Comparison of ENCODE assay signal across 9 cellular contexts in genomic region chr14:67335781-67336180, GRCh38. TPM values are rescaled to one million over a fixed set of nuclear protein-coding genes. Genes with fewer than 3 reads are reported as not detected.
DNase-seq lines count a peak whose midpoint lies in the region; ATAC-seq and TF ChIP-seq lines count a peak whose summit lies in the region.
"Had no signal": no experiment of that assay in that cellular context is flagged by ENCODE, and none has a peak within 500 bp of the region (broad histone marks: within the 10 kb centered on the region; RNA-seq: fewer than 3 reads in every experiment).

No MANE protein-coding gene starts in this region.

- POLR2A ChIA-PET in A673 (lab: Charles Lee; ENCODE audit: low non-redundant PET), result no interaction called here
- POLR2A ChIA-PET in GM10248 (lab: Yijun Ruan, JAX), result no interaction called here

- no peak overlapping the region for H3K4me3 Mint-ChIP-seq in activated T-helper 2 cell treated with anti-CD3 and anti-CD28 coated beads, Interferon-gamma antibody, Interleukin-2, Interleukin-4, amounts not matched to agents 10 μg/mL and 5 μg/mL and 100 μg/mL, durations not matched to agents 14 hours and 24 hours and 36 hours (ENCODE audit: low read depth)
- H3K4me3 Mint-ChIP-seq: T-helper 17 cell had no signal

- no peak for TF ChIP-seq POLR2A in gastrocnemius medialis (IDR thresholded peaks at IDR 0.05)

- H3K27me3 ChIP-seq in A673 (replicated peaks; ENCODE audit: insufficient read depth, low read depth, low read length, poor library complexity) (no peaks in the 10 kb centered on the region), RWPE2 (ENCODE audit: insufficient read depth, poor library complexity, severe bottlenecking) (no peaks in the 10 kb centered on the region), gastrocnemius medialis (no peaks in the 10 kb centered on the region)

- no peaks in the 10 kb centered on the region for H3K9me3 Mint-ChIP-seq in activated T-helper 2 cell treated with anti-CD3 and anti-CD28 coated beads, Interferon-gamma antibody, Interleukin-2, Interleukin-4, amounts not matched to agents 10 μg/mL and 5 μg/mL and 100 μg/mL, durations not matched to agents 14 hours and 24 hours and 36 hours

- H3K9me3 ChIP-seq in A673 (ENCODE audit: low read depth, low read length, poor library complexity, severe bottlenecking) (no peaks in the 10 kb centered on the region), RWPE2 (ENCODE audit: severe bottlenecking) (no peaks in the 10 kb centered on the region), gastrocnemius medialis (no peaks in the 10 kb centered on the region)

- CTCF ChIA-PET in A673 (lab: Charles Lee), result interaction anchor here (0.6 kb wide), 2 partner anchors 16 to 364 kb away, joined by 3 to 5 read pairs; no protein-coding TSS in a partner anchor
- CTCF ChIA-PET in GM10248 (lab: Yijun Ruan, JAX), result interaction anchor here (2.8 kb wide), 1 partner anchor 16 kb away, joined by 9 read pairs; no protein-coding TSS in a partner anchor

- H3K27ac ChIP-seq in A673 (ENCODE audit: low read depth, low read length, poor library complexity, severe bottlenecking) (no peak overlapping the region), RWPE2 (ENCODE audit: poor library complexity, severe bottlenecking) (no peak overlapping the region), gastrocnemius medialis (no peak overlapping the region)

- TF ChIP-seq CTCF in A673 (conservative IDR thresholded peaks at IDR 0.05; ENCODE audit: low read depth, low read length) (peak; percentile 55), GM10248 (IDR thresholded peaks at IDR 0.05; ENCODE audit: control extremely low read depth, extremely low read depth, low read depth, missing control alignments) (peak; percentile 27), RWPE2 (IDR thresholded peaks at IDR 0.05; ENCODE audit: poor library complexity, severe bottlenecking) (peak; percentile 42), fibroblast of villous mesenchyme (IDR thresholded peaks at IDR 0.05; ENCODE audit: insufficient read depth, low read depth, low read length) (peak; percentile 47), gastrocnemius medialis (IDR thresholded peaks at IDR 0.05 in 4 of 5, conservative IDR thresholded peaks at IDR 0.05 in 1 of 5) (peak in 1 of 5 experiments; percentile 27)

- in situ Hi-C loops in gastrocnemius medialis (cut with MboI; ENCODE audit: low sequenced_read_pairs in 4 of 4), result no loop called here

- intact Hi-C loops in A673 (cut with micrococcal nuclease; ENCODE audit: unreplicated experiment) (loop anchor here (2.0 kb wide), 1 partner anchor 169 kb away; no protein-coding TSS in a partner anchor), gastrocnemius medialis (cut with DNase I; ENCODE audit: low total_unique reads) (no loop called here)
- intact Hi-C loops in activated T-helper 2 cell treated with anti-CD3 and anti-CD28 coated beads, Interferon-gamma antibody, Interleukin-2, Interleukin-4, amounts not matched to agents 10 μg/mL and 5 μg/mL and 100 μg/mL, durations not matched to agents 14 hours and 24 hours and 36 hours (cut with micrococcal nuclease), result no loop called here

- no peak overlapping the region for H3K27ac Mint-ChIP-seq in activated T-helper 2 cell treated with anti-CD3 and anti-CD28 coated beads, Interferon-gamma antibody, Interleukin-2, Interleukin-4, amounts not matched to agents 10 μg/mL and 5 μg/mL and 100 μg/mL, durations not matched to agents 14 hours and 24 hours and 36 hours

- H3K4me3 ChIP-seq in A673 (ENCODE audit: low read depth, low read length, poor library complexity, severe bottlenecking), result no peak overlapping the region
- no peak overlapping the region for H3K4me3 ChIP-seq in RWPE2 (ENCODE audit: severe bottlenecking)
- H3K4me3 ChIP-seq in fibroblast of villous mesenchyme (ENCODE audit: low read depth, low read length), result no peak overlapping the region
- no peak overlapping the region for H3K4me3 ChIP-seq in gastrocnemius medialis

- peaks cover 17% of the 10 kb centered on the region for H3K4me1 ChIP-seq in A673 (ENCODE audit: insufficient read depth, low read length, poor library complexity, severe bottlenecking)
- no peaks in the 10 kb centered on the region for H3K4me1 ChIP-seq in RWPE2 (ENCODE audit: insufficient read depth, poor library complexity, severe bottlenecking)
- no peaks in the 10 kb centered on the region for H3K4me1 ChIP-seq in gastrocnemius medialis

- no peaks in the 10 kb centered on the region for H3K27me3 Mint-ChIP-seq in activated T-helper 2 cell treated with anti-CD3 and anti-CD28 coated beads, Interferon-gamma antibody, Interleukin-2, Interleukin-4, amounts not matched to agents 10 μg/mL and 5 μg/mL and 100 μg/mL, durations not matched to agents 14 hours and 24 hours and 36 hours (ENCODE audit: low read depth)
- H3K27me3 Mint-ChIP-seq: T-helper 17 cell had no signal

- ATAC-seq in RWPE2 (ENCODE audit: low read depth), result no peak
- no peak for ATAC-seq in GM19455 (IDR thresholded peaks at IDR 0.05; ENCODE audit: unreplicated experiment)
- no peak for ATAC-seq in gastrocnemius medialis
- ATAC-seq: T-helper 17 cell had no signal

- peak; percentile 52 for DNase-seq in A673 (ENCODE audit: low spot score)
- no peak for DNase-seq in GM10248 (ENCODE audit: extremely low spot score)
- no peak for DNase-seq in RWPE2 (ENCODE audit: low spot score)
- DNase-seq in fibroblast of villous mesenchyme (ENCODE audit: low read depth), result peak; percentile 34
- no peak for DNase-seq in activated T-helper 2 cell treated with anti-CD3 and anti-CD28 coated beads, Interferon-gamma antibody, Interleukin-2, Interleukin-4, amounts not matched to agents 10 μg/mL and 5 μg/mL and 100 μg/mL, durations not matched to agents 14 hours and 24 hours and 36 hours (ENCODE audit: low spot score)
- no peak for DNase-seq in gastrocnemius medialis
- no peak for DNase-seq in NCI-H1105 (lab: John Stamatoyannopoulos, UW)
- DNase-seq: T-helper 17 cell had no signal

- H3K36me3 ChIP-seq in A673 (ENCODE audit: insufficient read depth, low read length, poor library complexity, severe bottlenecking), result peaks cover 87% of the 10 kb centered on the region
- peaks cover 100% of the 10 kb centered on the region for H3K36me3 ChIP-seq in RWPE2 (ENCODE audit: low read depth)
- H3K36me3 ChIP-seq in gastrocnemius medialis, result peaks cover 0 to 95% of the 10 kb centered on the region in 2 donors

- H3K36me3 Mint-ChIP-seq in activated T-helper 2 cell treated with anti-CD3 and anti-CD28 coated beads, Interferon-gamma antibody, Interleukin-2, Interleukin-4, amounts not matched to agents 10 μg/mL and 5 μg/mL and 100 μg/mL, durations not matched to agents 14 hours and 24 hours and 36 hours (ENCODE audit: low read depth), result peaks cover 64% of the 10 kb centered on the region

- no peaks in the 10 kb centered on the region for H3K4me1 Mint-ChIP-seq in activated T-helper 2 cell treated with anti-CD3 and anti-CD28 coated beads, Interferon-gamma antibody, Interleukin-2, Interleukin-4, amounts not matched to agents 10 μg/mL and 5 μg/mL and 100 μg/mL, durations not matched to agents 14 hours and 24 hours and 36 hours (ENCODE audit: low read depth)
- H3K4me1 Mint-ChIP-seq: T-helper 17 cell had no signal

- BruUV-seq in A673 (replicated peaks; lab: Mats Ljungman, UMichigan), result no TSS peak

RNA-seq across cellular contexts. Expression of gene ATP6V1D, which starts 23.8 kb away (rescaled TPM):
- 111 and 122 TPM in 2 replicates for total RNA-seq in A673 (2021)
- total RNA-seq in fibroblast of villous mesenchyme, result 109 and 168 TPM in 2 replicates
- total RNA-seq in activated T-helper 2 cell treated with anti-CD3 and anti-CD28 coated beads, Interferon-gamma antibody, Interleukin-2, Interleukin-4, amounts not matched to agents 10 μg/mL and 5 μg/mL and 100 μg/mL, durations not matched to agents 14 hours and 24 hours and 36 hours, result 23.6 and 26.8 TPM in 2 replicates
- 100 to 1,000 TPM in 1 of 4 donors, 10 to 100 TPM in 3; 69.8 to 126 (median 73.3) TPM for total RNA-seq in gastrocnemius medialis

RNA-seq across cellular contexts. Expression of gene EIF2S1, which starts 24.3 kb away (rescaled TPM):
- total RNA-seq in A673 (2021), result 236 and 302 TPM in 2 replicates
- 176 and 221 TPM in 2 replicates for total RNA-seq in fibroblast of villous mesenchyme
- total RNA-seq in activated T-helper 2 cell treated with anti-CD3 and anti-CD28 coated beads, Interferon-gamma antibody, Interleukin-2, Interleukin-4, amounts not matched to agents 10 μg/mL and 5 μg/mL and 100 μg/mL, durations not matched to agents 14 hours and 24 hours and 36 hours, result 217 and 230 TPM in 2 replicates
- total RNA-seq in gastrocnemius medialis, result 100 to 1,000 TPM in 3 of 4 donors, 10 to 100 TPM in 1; 87.7 to 164 (median 129) TPM

Comparison
In these comparisons a context has a peak if more than half of its experiments do, and no peak if none do; other contexts are left out.
1. DNase-seq: peak in A673 (single experiment) and fibroblast of villous mesenchyme (single experiment); none in GM10248 (single experiment), RWPE2 (single experiment), activated T-helper 2 cell treated with anti-CD3 and anti-CD28 coated beads, Interferon-gamma antibody, Interleukin-2, Interleukin-4, amounts not matched to agents 10 μg/mL and 5 μg/mL and 100 μg/mL, durations not matched to agents 14 hours and 24 hours and 36 hours (single experiment), gastrocnemius medialis (0 of 2) and NCI-H1105 (single experiment).